ENCODE assay signal across 8 cellular contexts in genomic region chr2:104378853-104379374, GRCh38.
DNase-seq lines count a peak whose midpoint lies in the region; ATAC-seq and TF ChIP-seq lines count a peak whose summit lies in the region.

No MANE protein-coding gene starts in this region.

- no peak overlapping the region for H3K27ac ChIP-seq in HUES6 (ENCODE audit: low read depth, low read length)

- H3K9ac ChIP-seq in HUES6 (ENCODE audit: low read length) = no peak overlapping the region

- DNase-seq in AML-193 (lab: John Stamatoyannopoulos, UW) (peak; percentile 83 to 87), epithelial cell of proximal tubule (ENCODE audit: low read depth) (peak; percentile 42), natural killer cell (no peak), DMS79 treated with DMSO at 0.1 percent for 48 hours (lab: John Stamatoyannopoulos, UW) (no peak), NCI-H2171 treated with DMSO at 0.1 percent for 48 hours (lab: John Stamatoyannopoulos, UW) (no peak)

- H3K27me3 ChIP-seq in HUES6 (ENCODE audit: control insufficient read depth, insufficient read depth, low read length) = no peaks in the 10 kb centered on the region

- H3K36me3 ChIP-seq in HUES6 (ENCODE audit: control insufficient read depth, insufficient read depth, low read length) = no peaks in the 10 kb centered on the region

- peak overlapping the region; percentile 75 for H3K4me3 Mint-ChIP-seq in natural killer cell

- H3K9me3 Mint-ChIP-seq in natural killer cell = peaks cover 3 to 7% of the 10 kb centered on the region in 2 donors

- no peaks in the 10 kb centered on the region for H3K9me3 ChIP-seq in HUES6 (ENCODE audit: control insufficient read depth, insufficient read depth, low read depth, low read length)

- peak overlapping the region; percentile 50 for H3K4me3 ChIP-seq in HUES6 (ENCODE audit: low read depth, low read length)
- peak overlapping the region; percentile 58 for H3K4me3 ChIP-seq in epithelial cell of proximal tubule (ENCODE audit: low read depth, low read length)

- no peaks in the 10 kb centered on the region for H3K27me3 Mint-ChIP-seq in natural killer cell (ENCODE audit: low read depth in 2 of 2)

- TF ChIP-seq CTCF in epithelial cell of proximal tubule (conservative IDR thresholded peaks at IDR 0.05; ENCODE audit: low read depth, low read length) (no peak), natural killer cell (IDR thresholded peaks at IDR 0.05) (no peak)

- intact Hi-C loops in natural killer cell (cut with micrococcal nuclease) = no loop called here

- H3K4me1 Mint-ChIP-seq in natural killer cell = peaks cover 6 to 9% of the 10 kb centered on the region in 2 donors

- ATAC-seq in GM18511 (IDR thresholded peaks at IDR 0.05; ENCODE audit: unreplicated experiment) (peak; percentile 95), SK-N-SH treated with all-trans-retinoic acid at 6 μM for 48 hours (peak; percentile 30; the same call in 1 of the 3 replicates), natural killer cell (peak in 2 of 3 donors; percentile 39 to 82)

- H3K4me1 ChIP-seq in HUES6 (ENCODE audit: control insufficient read depth, insufficient read depth, low read length) = peaks cover 9% of the 10 kb centered on the region

- H3K27ac Mint-ChIP-seq in natural killer cell = no peak overlapping the region

- H3K36me3 Mint-ChIP-seq in natural killer cell = no peaks in the 10 kb centered on the region

TF ChIP-seq in SK-N-SH treated with all-trans-retinoic acid at 6 μM for 48 hours, 23 proteins besides CTCF, POLR2A, EP300 and RAD21:
- TF ChIP-seq SNAI2 (CRISPR knock-in tag; IDR thresholded peaks at IDR 0.05) (no peak), ZFP3 (CRISPR knock-in tag; IDR thresholded peaks at IDR 0.05) (no peak), CSRNP3 (CRISPR knock-in tag; IDR thresholded peaks at IDR 0.05) (no peak), TOX (CRISPR knock-in tag; IDR thresholded peaks at IDR 0.05; ENCODE audit: borderline replicate concordance) (no peak), PPARA (CRISPR knock-in tag; IDR thresholded peaks at IDR 0.05; ENCODE audit: borderline replicate concordance) (no peak), ZNF70 (CRISPR knock-in tag; IDR thresholded peaks at IDR 0.05) (no peak), GLIS3 (CRISPR knock-in tag; IDR thresholded peaks at IDR 0.05) (no peak), PATZ1 (CRISPR knock-in tag; IDR thresholded peaks at IDR 0.05; ENCODE audit: borderline replicate concordance) (no peak), CREB5 (CRISPR knock-in tag; IDR thresholded peaks at IDR 0.05; ENCODE audit: low read depth) (no peak), TSHZ2 (CRISPR knock-in tag; IDR thresholded peaks at IDR 0.05) (no peak; the same call in 1 of the 2 replicates), ZNF565 (CRISPR knock-in tag; conservative IDR thresholded peaks at IDR 0.05; ENCODE audit: low read depth) (no peak), ESRRG (CRISPR knock-in tag; IDR thresholded peaks at IDR 0.05) (no peak), TCF4 (CRISPR knock-in tag; IDR thresholded peaks at IDR 0.05; ENCODE audit: borderline replicate concordance) (no peak), POU6F1 (CRISPR knock-in tag; IDR thresholded peaks at IDR 0.05; ENCODE audit: borderline replicate concordance, low read depth) (no peak)

Comparison
In these comparisons a context has a peak if more than half of its experiments do, and no peak if none do; other contexts are left out.
1. DNase-seq: peak in AML-193 (2 of 2) and epithelial cell of proximal tubule (single experiment); none in natural killer cell (single experiment), DMS79 treated with DMSO at 0.1 percent for 48 hours (single experiment) and NCI-H2171 treated with DMSO at 0.1 percent for 48 hours (single experiment).
2. ATAC-seq: peak in every context shown above with its lines; median percentile 95 in GM18511; 60 in natural killer cell; 30 in SK-N-SH treated with all-trans-retinoic acid at 6 μM for 48 hours.